16 cellular contexts compared by ENCODE assay signal in genomic region chr12:68495666-68496065, GRCh38.
DNase-seq lines count a peak whose midpoint lies in the region; ATAC-seq and TF ChIP-seq lines count a peak whose summit lies in the region.
"Had no signal": no experiment of that assay in that cellular context is flagged by ENCODE, and none has a peak within 500 bp of the region (broad histone marks: within the 10 kb centered on the region; RNA-seq: fewer than 3 reads in every experiment).

No MANE protein-coding gene starts in this region.

- CTCF ChIA-PET in activated naive CD4-positive, alpha-beta T cell treated with anti-CD3 and anti-CD28 coated beads for 36 hours (lab: Charles Lee), result no interaction called here

- TF ChIP-seq CTCF in gastrocnemius medialis (IDR thresholded peaks at IDR 0.05 in 4 of 5, conservative IDR thresholded peaks at IDR 0.05 in 1 of 5), result no peak
- TF ChIP-seq CTCF in mucosa of descending colon (IDR thresholded peaks at IDR 0.05), result no peak
- TF ChIP-seq CTCF in testis (IDR thresholded peaks at IDR 0.05), result no peak

- H3K27me3 Mint-ChIP-seq in activated naive CD4-positive, alpha-beta T cell treated with anti-CD3 and anti-CD28 coated beads for 36 hours (ENCODE audit: low read depth), result no peaks in the 10 kb centered on the region
- H3K27me3 Mint-ChIP-seq: activated CD4-positive, alpha-beta memory T cell treated with anti-CD3 and anti-CD28 coated beads for 36 hours had no signal

- 46 to 50% methylated on average over 1 of the region's 1 CpG for WGBS in testis, 2 donors

- H3K27me3 ChIP-seq in gastrocnemius medialis, result no peaks in the 10 kb centered on the region
- H3K27me3 ChIP-seq in testis, result no peaks in the 10 kb centered on the region

- no peak for TF ChIP-seq POLR2A in gastrocnemius medialis (IDR thresholded peaks at IDR 0.05)
- TF ChIP-seq POLR2A in testis (IDR thresholded peaks at IDR 0.05), result no peak

- intact Hi-C loops in Right ventricle myocardium superior (cut with DNase I), result no loop called here
- intact Hi-C loops in gastrocnemius medialis (cut with DNase I; ENCODE audit: low total_unique reads), result loop anchor here (5.0 kb wide), 1 partner anchor 138 kb away; no protein-coding TSS in a partner anchor
- intact Hi-C loops in mucosa of descending colon (cut with DNase I, micrococcal nuclease), result no loop called here
- intact Hi-C loops in testis (cut with DNase I; ENCODE audit: low total_unique reads), result no loop called here
- intact Hi-C loops in activated naive CD4-positive, alpha-beta T cell treated with anti-CD3 and anti-CD28 coated beads for 36 hours (cut with micrococcal nuclease), result loop anchor here (2.0 to 10.0 kb wide), 3 partner anchors 91 to 569 kb away; partner anchors contain the start of gene MDM2

- H3K4me1 ChIP-seq in gastrocnemius medialis, result peaks cover 4 to 6% of the 10 kb centered on the region in 2 donors
- no peaks in the 10 kb centered on the region for H3K4me1 ChIP-seq in mucosa of descending colon (ENCODE audit: low read depth)
- no peaks in the 10 kb centered on the region for H3K4me1 ChIP-seq in testis

- H3K4me3 Mint-ChIP-seq in activated naive CD4-positive, alpha-beta T cell treated with anti-CD3 and anti-CD28 coated beads for 36 hours, result no peak overlapping the region
- H3K4me3 Mint-ChIP-seq: activated CD4-positive, alpha-beta memory T cell treated with anti-CD3 and anti-CD28 coated beads for 36 hours had no signal

- DNase-seq in GM04503 (ENCODE audit: low read depth) (peak; percentile 64), amniotic epithelial cell (ENCODE audit: low read depth) (peak; percentile 70), Right ventricle myocardium superior (no peak), gastrocnemius medialis (no peak), mucosa of descending colon (no peak), testis (no peak), HuH-7 (ENCODE audit: low spot score) (no peak)
- no peak for DNase-seq in activated naive CD4-positive, alpha-beta T cell treated with anti-CD3 and anti-CD28 coated beads for 36 hours
- DNase-seq: activated CD4-positive, alpha-beta memory T cell treated with anti-CD3 and anti-CD28 coated beads for 36 hours; activated effector memory CD4-positive, alpha-beta T cell treated with anti-CD3 and anti-CD28 coated beads, Interleukin-2, amount 50 U/mL, for 16 hours; C1 segment of cervical spinal cord; cerebellar nuclear complex; left colon; NCI-H2171; OCI-M1; T-helper 2 cell had no signal

- in situ Hi-C loops in gastrocnemius medialis (cut with MboI; ENCODE audit: low sequenced_read_pairs in 4 of 4), result no loop called here

- no peaks in the 10 kb centered on the region for H3K9me3 Mint-ChIP-seq in activated naive CD4-positive, alpha-beta T cell treated with anti-CD3 and anti-CD28 coated beads for 36 hours
- H3K9me3 Mint-ChIP-seq: activated CD4-positive, alpha-beta memory T cell treated with anti-CD3 and anti-CD28 coated beads for 36 hours had no signal

- H3K27ac Mint-ChIP-seq in activated naive CD4-positive, alpha-beta T cell treated with anti-CD3 and anti-CD28 coated beads for 36 hours, result no peak overlapping the region

- H3K27ac ChIP-seq in gastrocnemius medialis (peak overlapping the region in 3 of 4 donors; percentile 26 to 44 (median 41)), testis (no peak overlapping the region)

- H3K9me3 ChIP-seq in gastrocnemius medialis, result no peaks in the 10 kb centered on the region
- no peaks in the 10 kb centered on the region for H3K9me3 ChIP-seq in mucosa of descending colon
- no peaks in the 10 kb centered on the region for H3K9me3 ChIP-seq in testis

- H3K4me3 ChIP-seq in gastrocnemius medialis (no peak overlapping the region), mucosa of descending colon (no peak overlapping the region), testis (no peak overlapping the region)

- H3K36me3 Mint-ChIP-seq in activated naive CD4-positive, alpha-beta T cell treated with anti-CD3 and anti-CD28 coated beads for 36 hours (ENCODE audit: low read depth), result no peaks in the 10 kb centered on the region

- peak; percentile 79 for ATAC-seq in Right ventricle myocardium superior (ENCODE audit: poor library complexity)
- ATAC-seq in gastrocnemius medialis, result peak; percentile 61 to 85
- no peak for ATAC-seq in mucosa of descending colon
- ATAC-seq: left colon had no signal

- peaks cover 34% of the 10 kb centered on the region for H3K4me1 Mint-ChIP-seq in activated naive CD4-positive, alpha-beta T cell treated with anti-CD3 and anti-CD28 coated beads for 36 hours (ENCODE audit: low read depth)

- H3K36me3 ChIP-seq in gastrocnemius medialis (no peaks in the 10 kb centered on the region), mucosa of descending colon (ENCODE audit: low read depth) (no peaks in the 10 kb centered on the region), testis (ENCODE audit: low read depth, missing control alignments) (no peaks in the 10 kb centered on the region)

Comparison
In these comparisons a context has a peak if more than half of its experiments do, and no peak if none do; other contexts are left out.
1. DNase-seq: peak in GM04503 (single experiment) and amniotic epithelial cell (single experiment); none in Right ventricle myocardium superior (single experiment), gastrocnemius medialis (0 of 2), mucosa of descending colon (0 of 3), testis (single experiment), HuH-7 (single experiment) and activated naive CD4-positive, alpha-beta T cell treated with anti-CD3 and anti-CD28 coated beads for 36 hours (single experiment).
2. H3K27ac ChIP-seq: peak in gastrocnemius medialis (3 of 4); none in testis (0 of 2).
3. intact Hi-C loops: an anchor here in gastrocnemius medialis (5.0 kb wide) and activated naive CD4-positive, alpha-beta T cell treated with anti-CD3 and anti-CD28 coated beads for 36 hours (2.0 to 10.0 kb wide); none called in Right ventricle myocardium superior, mucosa of descending colon and testis.